Comparison of ENCODE assay signal across 2 cellular contexts in genomic region chr2:131309833-131310232, GRCh38. TPM values are rescaled to one million over a fixed set of nuclear protein-coding genes. Genes with fewer than 3 reads are reported as not detected.
"Had no signal": no experiment of that assay in that cellular context is flagged by ENCODE, and none has a peak within 500 bp of the region (broad histone marks: within the 10 kb centered on the region; RNA-seq: fewer than 3 reads in every experiment).

No MANE protein-coding gene starts in this region.

RNA-seq across cellular contexts. Expression of gene RAB6D, which starts 54.1 kb away (rescaled TPM):
- polyA plus RNA-seq: IgD-negative memory B cell, IMR-90 had no signal
